ENCODE assay signal across 7 cellular contexts in the genomic region with DNA sequence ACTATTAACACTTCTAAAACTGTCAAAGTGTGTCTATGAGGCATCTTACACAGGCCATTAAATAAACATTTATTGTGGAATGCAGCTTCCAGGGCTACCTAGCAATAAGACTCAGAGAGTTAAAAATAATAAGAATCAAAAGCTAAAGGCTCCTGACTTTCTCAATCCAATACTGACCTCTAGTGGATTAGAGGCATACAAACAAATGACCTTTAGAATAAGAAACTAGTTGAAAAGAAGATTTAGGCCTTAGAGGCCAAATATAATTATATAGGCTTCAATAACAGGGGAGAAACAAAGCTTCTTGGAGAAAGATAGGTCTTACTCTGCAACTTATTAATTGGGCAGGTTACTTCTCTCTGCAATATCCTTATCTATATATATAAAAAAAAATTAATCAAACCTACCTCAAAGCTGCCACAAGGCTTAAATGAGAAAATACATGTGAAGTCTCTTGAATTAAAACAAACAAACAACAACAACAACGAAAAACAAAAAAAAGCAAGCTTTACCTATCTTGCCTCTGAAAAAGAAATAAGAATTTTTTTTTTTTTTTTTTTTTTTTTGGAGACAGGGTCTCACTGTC.
A peak's percentile ranks its signal among the peaks of the same experiment; 100 is the strongest.
DNase-seq lines count a peak whose midpoint lies in the region; TF ChIP-seq lines count a peak whose summit lies in the region.

No MANE protein-coding gene starts in this region.

- H3K9me3 Mint-ChIP-seq in activated T-helper 2 cell treated with anti-CD3 and anti-CD28 coated beads, Interferon-gamma antibody, Interleukin-2, Interleukin-4, amounts not matched to agents 10 μg/mL and 5 μg/mL and 100 μg/mL, durations not matched to agents 14 hours and 24 hours and 36 hours, result no peaks in the 10 kb centered on the region

- H3K4me3 ChIP-seq in GM12864 (ENCODE audit: low read depth, low read length) (no peak overlapping the region), SK-N-MC (no peak overlapping the region)

- peaks cover 5% of the 10 kb centered on the region for H3K27me3 Mint-ChIP-seq in activated T-helper 2 cell treated with anti-CD3 and anti-CD28 coated beads, Interferon-gamma antibody, Interleukin-2, Interleukin-4, amounts not matched to agents 10 μg/mL and 5 μg/mL and 100 μg/mL, durations not matched to agents 14 hours and 24 hours and 36 hours (ENCODE audit: low read depth)

- H3K36me3 Mint-ChIP-seq in activated T-helper 2 cell treated with anti-CD3 and anti-CD28 coated beads, Interferon-gamma antibody, Interleukin-2, Interleukin-4, amounts not matched to agents 10 μg/mL and 5 μg/mL and 100 μg/mL, durations not matched to agents 14 hours and 24 hours and 36 hours (ENCODE audit: low read depth), result no peaks in the 10 kb centered on the region

- no peak overlapping the region for H3K27ac Mint-ChIP-seq in activated T-helper 2 cell treated with anti-CD3 and anti-CD28 coated beads, Interferon-gamma antibody, Interleukin-2, Interleukin-4, amounts not matched to agents 10 μg/mL and 5 μg/mL and 100 μg/mL, durations not matched to agents 14 hours and 24 hours and 36 hours

- H3K4me3 Mint-ChIP-seq in activated T-helper 2 cell treated with anti-CD3 and anti-CD28 coated beads, Interferon-gamma antibody, Interleukin-2, Interleukin-4, amounts not matched to agents 10 μg/mL and 5 μg/mL and 100 μg/mL, durations not matched to agents 14 hours and 24 hours and 36 hours (ENCODE audit: low read depth), result no peak overlapping the region

- intact Hi-C loops in activated T-helper 2 cell treated with anti-CD3 and anti-CD28 coated beads, Interferon-gamma antibody, Interleukin-2, Interleukin-4, amounts not matched to agents 10 μg/mL and 5 μg/mL and 100 μg/mL, durations not matched to agents 14 hours and 24 hours and 36 hours (cut with micrococcal nuclease), result loop anchor here (1.0 to 10.0 kb wide), 3 partner anchors 165 to 655 kb away; no protein-coding TSS in a partner anchor

- no peaks in the 10 kb centered on the region for H3K9me3 ChIP-seq in SK-N-MC (ENCODE audit: low read depth, low read length)

- no peak overlapping the region for H3K9ac ChIP-seq in SK-N-MC (ENCODE audit: insufficient read length)

- no peaks in the 10 kb centered on the region for H3K4me1 Mint-ChIP-seq in activated T-helper 2 cell treated with anti-CD3 and anti-CD28 coated beads, Interferon-gamma antibody, Interleukin-2, Interleukin-4, amounts not matched to agents 10 μg/mL and 5 μg/mL and 100 μg/mL, durations not matched to agents 14 hours and 24 hours and 36 hours (ENCODE audit: low read depth)

- DNase-seq in GM12864 (ENCODE audit: low read depth) (no peak), LoVo (ENCODE audit: low spot score) (peak; percentile 69), SK-N-MC (ENCODE audit: low read depth, low spot score) (peak; percentile 59), fibroblast of the conjunctiva (ENCODE audit: low read depth) (peak; percentile 41), putamen (ENCODE audit: low spot score) (peak; percentile 21)
- no peak for DNase-seq in stimulated activated CD4-positive, alpha-beta T cell treated with anti-CD3 and anti-CD28 coated beads, Interleukin-2, amount 100 ng/mL, for 48 hours
- no peak for DNase-seq in activated T-helper 2 cell treated with anti-CD3 and anti-CD28 coated beads, Interferon-gamma antibody, Interleukin-2, Interleukin-4, amounts not matched to agents 10 μg/mL and 5 μg/mL and 100 μg/mL, durations not matched to agents 14 hours and 24 hours and 36 hours (ENCODE audit: low spot score)

- H3K36me3 ChIP-seq in SK-N-MC (ENCODE audit: insufficient read depth, low read length), result no peaks in the 10 kb centered on the region

- no peak overlapping the region for H3K27ac ChIP-seq in SK-N-MC

- peak; percentile 47 for TF ChIP-seq CTCF in GM12864 (IDR thresholded peaks at IDR 0.05; ENCODE audit: low read depth, low read length, missing control alignments)

Comparison
In these comparisons a context has a peak if more than half of its experiments do, and no peak if none do; other contexts are left out.
1. DNase-seq: peak in LoVo (single experiment), SK-N-MC (single experiment), fibroblast of the conjunctiva (single experiment) and putamen (single experiment); none in GM12864 (single experiment), stimulated activated CD4-positive, alpha-beta T cell treated with anti-CD3 and anti-CD28 coated beads, Interleukin-2, amount 100 ng/mL, for 48 hours (0 of 2) and activated T-helper 2 cell treated with anti-CD3 and anti-CD28 coated beads, Interferon-gamma antibody, Interleukin-2, Interleukin-4, amounts not matched to agents 10 μg/mL and 5 μg/mL and 100 μg/mL, durations not matched to agents 14 hours and 24 hours and 36 hours (single experiment).